26 cellular contexts compared by ENCODE assay signal in genomic region chr7:67878808-67879207, GRCh38.
"Had no signal": no experiment of that assay in that cellular context is flagged by ENCODE, and none has a peak within 500 bp of the region (broad histone marks: within the 10 kb centered on the region; RNA-seq: fewer than 3 reads in every experiment).

No MANE protein-coding gene starts in this region.

- H3K27me3 ChIP-seq: ascending aorta, colonic mucosa had no signal

- H3K4me1 ChIP-seq: ascending aorta, breast epithelium, colonic mucosa, heart left ventricle had no signal

- H3K36me3 ChIP-seq: ascending aorta, breast epithelium, cardiac muscle cell, colonic mucosa, heart left ventricle had no signal

- H3K4me3 Mint-ChIP-seq: activated CD4-positive, alpha-beta memory T cell treated with anti-CD3 and anti-CD28 coated beads, Interleukin-2, amount 10 ng/mL, durations not matched to agents 7 days and 5 days; activated CD4-positive, alpha-beta T cell treated with anti-CD3 and anti-CD28 coated beads, Interleukin-2, amount 10 ng/mL, durations not matched to agents 7 days and 5 days; activated naive CD4-positive, alpha-beta T cell treated with anti-CD3 and anti-CD28 coated beads, Interleukin-2, amount 10 ng/mL, durations not matched to agents 7 days and 5 days; activated naive CD8-positive, alpha-beta T cell treated with anti-CD3 and anti-CD28 coated beads, Interleukin-2, amount 10 ng/mL, durations not matched to agents 7 days and 5 days; activated T-cell treated with anti-CD3 and anti-CD28 coated beads, Interleukin-2, amount 50 U/mL, for 24 hours; activated T-cell treated with anti-CD3 and anti-CD28 coated beads, Interleukin-2, amount 50 U/mL, for 72 hours; brain; WTC11 had no signal

- H3K36me3 Mint-ChIP-seq: activated naive CD4-positive, alpha-beta T cell treated with anti-CD3 and anti-CD28 coated beads, Interleukin-2, amount 10 ng/mL, durations not matched to agents 7 days and 5 days; activated naive CD8-positive, alpha-beta T cell treated with anti-CD3 and anti-CD28 coated beads, Interleukin-2, amount 10 ng/mL, durations not matched to agents 7 days and 5 days; brain; WTC11 had no signal

- H3K27ac Mint-ChIP-seq: activated CD4-positive, alpha-beta memory T cell treated with anti-CD3 and anti-CD28 coated beads, Interleukin-2, amount 10 ng/mL, durations not matched to agents 7 days and 5 days; activated CD4-positive, alpha-beta T cell treated with anti-CD3 and anti-CD28 coated beads, Interleukin-2, amount 10 ng/mL, durations not matched to agents 7 days and 5 days; activated naive CD4-positive, alpha-beta T cell treated with anti-CD3 and anti-CD28 coated beads, Interleukin-2, amount 10 ng/mL, durations not matched to agents 7 days and 5 days; activated naive CD4-positive, alpha-beta T cell treated with anti-CD3 and anti-CD28 coated beads, Interleukin-2, amount 50 U/mL, for 72 hours; activated naive CD8-positive, alpha-beta T cell treated with anti-CD3 and anti-CD28 coated beads, Interleukin-2, amount 10 ng/mL, durations not matched to agents 7 days and 5 days; activated T-cell treated with anti-CD3 and anti-CD28 coated beads, Interleukin-2, amount 50 U/mL, for 24 hours; activated T-cell treated with anti-CD3 and anti-CD28 coated beads, Interleukin-2, amount 50 U/mL, for 72 hours; brain; WTC11 had no signal

- H3K4me3 ChIP-seq: ascending aorta, breast epithelium, cardiac muscle cell, colonic mucosa, heart left ventricle had no signal

- H3K4me1 Mint-ChIP-seq: activated CD4-positive, alpha-beta memory T cell treated with anti-CD3 and anti-CD28 coated beads, Interleukin-2, amount 10 ng/mL, durations not matched to agents 7 days and 5 days; activated CD4-positive, alpha-beta T cell treated with anti-CD3 and anti-CD28 coated beads, Interleukin-2, amount 10 ng/mL, durations not matched to agents 7 days and 5 days; activated naive CD4-positive, alpha-beta T cell treated with anti-CD3 and anti-CD28 coated beads, Interleukin-2, amount 10 ng/mL, durations not matched to agents 7 days and 5 days; activated naive CD8-positive, alpha-beta T cell treated with anti-CD3 and anti-CD28 coated beads, Interleukin-2, amount 10 ng/mL, durations not matched to agents 7 days and 5 days; brain had no signal

- H3K27me3 Mint-ChIP-seq: activated CD4-positive, alpha-beta memory T cell treated with anti-CD3 and anti-CD28 coated beads, Interleukin-2, amount 10 ng/mL, durations not matched to agents 7 days and 5 days; activated CD4-positive, alpha-beta T cell treated with anti-CD3 and anti-CD28 coated beads, Interleukin-2, amount 10 ng/mL, durations not matched to agents 7 days and 5 days; activated naive CD4-positive, alpha-beta T cell treated with anti-CD3 and anti-CD28 coated beads, Interleukin-2, amount 10 ng/mL, durations not matched to agents 7 days and 5 days; activated naive CD8-positive, alpha-beta T cell treated with anti-CD3 and anti-CD28 coated beads, Interleukin-2, amount 10 ng/mL, durations not matched to agents 7 days and 5 days; activated T-cell treated with anti-CD3 and anti-CD28 coated beads, Interleukin-2, amount 50 U/mL, for 24 hours had no signal

- DNase-seq: activated CD4-positive, alpha-beta memory T cell treated with anti-CD3 and anti-CD28 coated beads, Interleukin-2, amount 10 ng/mL, durations not matched to agents 7 days and 5 days; activated CD4-positive, alpha-beta T cell treated with anti-CD3 and anti-CD28 coated beads for 1 hour; activated CD4-positive, alpha-beta T cell treated with anti-CD3 and anti-CD28 coated beads for 4 hours; activated CD4-positive, alpha-beta T cell treated with anti-CD3 and anti-CD28 coated beads, Interleukin-2, amount 10 ng/mL, durations not matched to agents 7 days and 5 days; activated CD4-positive, alpha-beta T cell treated with anti-CD3 and anti-CD28 coated beads, Interleukin-2, amount 50 U/mL, for 4 hours; activated CD8-positive, alpha-beta memory T cell treated with anti-CD3 and anti-CD28 coated beads, Interleukin-2, amount 50 U/mL, for 48 hours; activated gamma-delta T cell; activated naive CD4-positive, alpha-beta T cell; activated naive CD4-positive, alpha-beta T cell treated with anti-CD3 and anti-CD28 coated beads, Interleukin-2, amount 10 ng/mL, durations not matched to agents 7 days and 5 days; activated naive CD8-positive, alpha-beta T cell treated with anti-CD3 and anti-CD28 coated beads, Interleukin-2, amount 10 ng/mL, durations not matched to agents 7 days and 5 days; activated T-cell treated with anti-CD3 and anti-CD28 coated beads for 4 hours; activated T-cell treated with anti-CD3 and anti-CD28 coated beads, Interleukin-2, amount 50 U/mL, for 24 hours; activated T-cell treated with anti-CD3 and anti-CD28 coated beads, Interleukin-2, amount 50 U/mL, for 72 hours; central memory CD4-positive, alpha-beta T cell; cerebellar nuclear complex; colonic mucosa; effector CD8-positive, alpha-beta T cell; foreskin fibroblast; heart left ventricle; hypothalamus had no signal

- H3K27ac ChIP-seq: ascending aorta, breast epithelium, cardiac muscle cell, colonic mucosa, heart left ventricle had no signal

- H3K9me3 ChIP-seq: ascending aorta, breast epithelium, colonic mucosa, heart left ventricle had no signal
